22 cellular contexts compared by ENCODE assay signal in the genomic region with DNA sequence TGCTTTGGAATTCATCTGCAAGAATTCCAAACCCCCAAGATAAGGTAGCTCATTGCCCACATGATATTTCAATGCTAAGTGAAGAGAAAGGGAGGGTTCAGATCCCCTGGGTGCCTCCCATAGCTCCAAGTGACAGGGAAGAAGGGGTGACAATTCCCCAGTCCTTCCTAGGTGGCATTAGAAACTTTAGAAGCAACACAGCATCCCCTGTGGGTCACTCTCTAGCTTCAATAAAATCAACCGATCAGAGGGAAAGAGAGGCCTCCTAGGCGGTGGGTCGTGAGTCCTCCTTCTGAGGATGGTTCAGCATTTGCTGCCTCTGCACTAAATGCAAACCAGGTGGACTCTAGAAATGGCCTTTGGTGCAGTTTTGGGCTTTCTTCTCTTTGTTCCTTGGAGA.
A peak's percentile ranks its signal among the peaks of the same experiment; 100 is the strongest.
DNase-seq lines count a peak whose midpoint lies in the region; ATAC-seq, FAIRE-seq and TF ChIP-seq lines count a peak whose summit lies in the region.
"Had no signal": no experiment of that assay in that cellular context is flagged by ENCODE, and none has a peak within 500 bp of the region (broad histone marks: within the 10 kb centered on the region; RNA-seq: fewer than 3 reads in every experiment).

No MANE protein-coding gene starts in this region.

- H4K20me1 ChIP-seq in HepG2 (ENCODE audit: insufficient read depth, low read length) (no peaks in the 10 kb centered on the region), K562 (replicated peaks; ENCODE audit: control insufficient read depth, insufficient read depth, low read length) (no peaks in the 10 kb centered on the region; the same call in 1 of the 2 replicates)

- no peaks in the 10 kb centered on the region for H3K4me1 ChIP-seq in HepG2 (ENCODE audit: insufficient read depth, low read length)
- H3K4me1 ChIP-seq in right lobe of liver = no peaks in the 10 kb centered on the region
- H3K4me1 ChIP-seq in K562 (replicated peaks in 1 of 2; ENCODE audit: control insufficient read depth in 2 of 2, insufficient read depth in 2 of 2, low read length in 2 of 2) = no peaks in the 10 kb centered on the region
- H3K4me1 ChIP-seq: Peyer's patch had no signal

- H3K36me3 ChIP-seq in HepG2 (replicated peaks in 1 of 2; ENCODE audit: control insufficient read depth in 1 of 2, insufficient read depth in 2 of 2, low read length in 2 of 2) (no peaks in the 10 kb centered on the region), right lobe of liver (no peaks in the 10 kb centered on the region), K562 (ENCODE audit: control insufficient read depth, insufficient read depth, low read length) (no peaks in the 10 kb centered on the region)
- H3K36me3 ChIP-seq: Peyer's patch had no signal

- no peak for TF ChIP-seq EP300 in HepG2 (IDR thresholded peaks at IDR 0.05; ENCODE audit: low read depth in 2 of 2, low read length in 2 of 2)
- no peak for TF ChIP-seq EP300 in HepG2 (CRISPR knock-in tag; IDR thresholded peaks at IDR 0.05; ENCODE audit: borderline replicate concordance)
- no peak for TF ChIP-seq EP300 in K562 (IDR thresholded peaks at IDR 0.05; ENCODE audit: low read length)

- H3K27ac ChIP-seq in HepG2 (ENCODE audit: extremely low read length, insufficient read depth, low read length) = no peak overlapping the region
- no peak overlapping the region for H3K27ac ChIP-seq in right lobe of liver
- no peak overlapping the region for H3K27ac ChIP-seq in K562 (ENCODE audit: extremely low read depth, low read depth, low read length)
- H3K27ac ChIP-seq: GM23248, Peyer's patch had no signal

- no TSS peak for BruUV-seq in HepG2 (replicated peaks; lab: Mats Ljungman, UMichigan)
- no TSS peak for BruUV-seq in K562 (replicated peaks; lab: Mats Ljungman, UMichigan)

- H3K27me3 ChIP-seq in HepG2 (ENCODE audit: control insufficient read depth in 1 of 2, insufficient read depth in 2 of 2, low read length in 2 of 2) (no peaks in the 10 kb centered on the region), right lobe of liver (no peaks in the 10 kb centered on the region), K562 (ENCODE audit: control insufficient read depth in 2 of 2, insufficient read depth in 2 of 2, low read length in 2 of 2) (peaks cover 18 to 36% of the 10 kb centered on the region in 2 experiments; a peak in 4 of 5 replicates)
- H3K27me3 ChIP-seq: Peyer's patch had no signal

- in situ Hi-C loops in HepG2 (cut with HindIII; ENCODE audit: extremely low pct_ligation_motif_present, low pct_unique_long_range_greater_than_20kb) (no loop called here), K562 (cut with MboI) (no loop called here), GM13976 (cut with MboI; ENCODE audit: low sequenced_read_pairs, unreplicated experiment) (no loop called here)

- 77% methylated on average over 2 of the region's 3 CpGs for WGBS in HepG2 (ENCODE audit: low lambda C conversion rate)
- 100% methylated on average over 2 of the region's 3 CpGs for WGBS in right lobe of liver (ENCODE audit: insufficient coverage, low coverage, low lambda C conversion rate, missing lambda C conversion rate)
- WGBS in K562 (ENCODE audit: insufficient coverage, low coverage, missing lambda C conversion rate) = 0% methylated on average over 3 of the region's 3 CpGs

- ATAC-seq in HepG2 (peak; percentile 41; the same call in 1 of the 3 replicates), right lobe of liver (no peak), K562 (peak; percentile 40; the same call in 1 of the 3 replicates), HG02623 (IDR thresholded peaks at IDR 0.05; ENCODE audit: unreplicated experiment) (no peak)

- POLR2A ChIA-PET in HepG2 (lab: Yijun Ruan, JAX) (no interaction called here), K562 (lab: Yijun Ruan, JAX) (interaction anchor here (0.9 to 1.6 kb wide), 2 partner anchors 9 to 14 kb away, joined by 3 to 5 read pairs; no protein-coding TSS in a partner anchor)

- H3K9me3 ChIP-seq in HepG2 (ENCODE audit: low read length) (no peaks in the 10 kb centered on the region), right lobe of liver (no peaks in the 10 kb centered on the region), K562 (replicated peaks; ENCODE audit: control insufficient read depth, insufficient read depth, low read depth, low read length) (no peaks in the 10 kb centered on the region)
- H3K9me3 ChIP-seq: Peyer's patch had no signal

- TF ChIP-seq POLR2A in HepG2 (IDR thresholded peaks at IDR 0.05; ENCODE audit: insufficient read depth in 1 of 2, low read depth in 2 of 2, low read length in 2 of 2) = no peak
- no peak for TF ChIP-seq POLR2A in right lobe of liver (IDR thresholded peaks at IDR 0.05)
- TF ChIP-seq POLR2A in K562 (conservative IDR thresholded peaks at IDR 0.05) = no peak

- H3K36me3 Mint-ChIP-seq in mesothelial cell of epicardium = no peaks in the 10 kb centered on the region

- no peaks in the 10 kb centered on the region for H3K9me1 ChIP-seq in K562 (ENCODE audit: control insufficient read depth, insufficient read depth, low read length)

- H3K4me2 ChIP-seq in HepG2 (ENCODE audit: low read depth, low read length) = no peak overlapping the region
- H3K4me2 ChIP-seq in K562 (ENCODE audit: insufficient read depth, low read length) = no peak overlapping the region

- no peak for TF ChIP-seq CTCF in HepG2 (CRISPR knock-in tag; IDR thresholded peaks at IDR 0.05)
- TF ChIP-seq CTCF in right lobe of liver (IDR thresholded peaks at IDR 0.05) = no peak
- peak in 2 of 3 experiments; percentile 14 to 25; a peak in 2 of 6 replicates for TF ChIP-seq CTCF in K562 (IDR thresholded peaks at IDR 0.05 in 2 of 3, conservative IDR thresholded peaks at IDR 0.05 in 1 of 3; ENCODE audit: insufficient read depth in 2 of 3, low read depth in 1 of 3, low read length in 3 of 3)
- no peak for TF ChIP-seq CTCF in mesothelial cell of epicardium (IDR thresholded peaks at IDR 0.05; ENCODE audit: unreplicated experiment)
- TF ChIP-seq CTCF in GM13976 (IDR thresholded peaks at IDR 0.05; ENCODE audit: borderline replicate concordance, control extremely low read depth, extremely low read depth, insufficient read depth, missing control alignments) = no peak

- H3K9ac ChIP-seq in HepG2 (ENCODE audit: insufficient read depth, low read depth, low read length) = no peak overlapping the region
- no peak overlapping the region for H3K9ac ChIP-seq in K562 (ENCODE audit: insufficient read depth in 1 of 2, low read depth in 2 of 2, low read length in 2 of 2)
- H3K9ac ChIP-seq: GM23248 had no signal

- H3K4me3 ChIP-seq in HepG2 (replicated peaks in 1 of 3; ENCODE audit: insufficient read depth in 1 of 3, low read depth in 2 of 3, low read length in 3 of 3) (no peak overlapping the region), right lobe of liver (no peak overlapping the region), K562 (no peak overlapping the region)
- H3K4me3 ChIP-seq: GM23248, Peyer's patch had no signal

- TF ChIP-seq RAD21 in HepG2 (CRISPR knock-in tag; IDR thresholded peaks at IDR 0.05) (no peak), K562 (CRISPR knock-in tag; conservative IDR thresholded peaks at IDR 0.05 in 1 of 2, IDR thresholded peaks at IDR 0.05 in 1 of 2) (peak in 1 of 2 experiments; percentile 27; a peak in 2 of 4 replicates)

- intact Hi-C loops in HepG2 (cut with micrococcal nuclease; ENCODE audit: unreplicated experiment) = no loop called here
- intact Hi-C loops in right lobe of liver (cut with DNase I) = no loop called here
- intact Hi-C loops in K562 (cut with micrococcal nuclease) = loop anchor here (10.0 kb wide), 1 partner anchor 505 kb away; no protein-coding TSS in a partner anchor

- H3K9me3 Mint-ChIP-seq in mesothelial cell of epicardium = no peaks in the 10 kb centered on the region
- H3K9me3 Mint-ChIP-seq: CD14-positive monocyte had no signal

- no peaks in the 10 kb centered on the region for H3K27me3 Mint-ChIP-seq in mesothelial cell of epicardium (ENCODE audit: low read depth)

- H3K79me2 ChIP-seq in HepG2 (ENCODE audit: insufficient read depth, low read length) (no peaks in the 10 kb centered on the region), K562 (ENCODE audit: control insufficient read depth, insufficient read depth, low read length) (no peaks in the 10 kb centered on the region)

- H2AFZ ChIP-seq in HepG2 (ENCODE audit: low read length) (no peak overlapping the region), K562 (ENCODE audit: low read depth, low read length) (no peak overlapping the region)
- H2AFZ ChIP-seq: GM23248 had no signal

- CTCF ChIA-PET in HepG2 (lab: Yijun Ruan, JAX; ENCODE audit: low intra/inter-chr PET ratio, low total read pairs) = no interaction called here
- CTCF ChIA-PET in K562 (lab: Yijun Ruan, JAX; ENCODE audit: low intra/inter-chr PET ratio) = no interaction called here

- peaks cover 73% of the 10 kb centered on the region for H3K4me1 Mint-ChIP-seq in mesothelial cell of epicardium
- H3K4me1 Mint-ChIP-seq: B cell had no signal

- H3K27ac Mint-ChIP-seq in mesothelial cell of epicardium = peak overlapping the region; percentile 90
- H3K27ac Mint-ChIP-seq: B cell, CD14-positive monocyte had no signal

- no peak overlapping the region for H3K4me3 Mint-ChIP-seq in mesothelial cell of epicardium
- H3K4me3 Mint-ChIP-seq: B cell, CD14-positive monocyte had no signal

- DNase-seq in HepG2 (ENCODE audit: low spot score) (no peak), right lobe of liver (no peak), K562 (ENCODE audit: extremely low read depth in 1 of 4, low spot score in 3 of 4) (no peak), mesothelial cell of epicardium (ENCODE audit: low spot score in 2 of 2, unreplicated experiment in 2 of 2) (no peak), SIG-M5 treated with dmso at 0.1 percent for 504 hours (lab: John Stamatoyannopoulos, UW; ENCODE audit: unreplicated experiment) (no peak), AG08396 (ENCODE audit: low spot score) (no peak), GM13976 (ENCODE audit: low spot score) (no peak)
- DNase-seq: DMS53, GF-D8, NCI-H1092, NCI-H1436 treated with DMSO at 0.1 percent for 48 hours, NCI-H1930, NCI-H2227 treated with DMSO at 0.1 percent for 48 hours, NCI-H510A treated with DMSO at 0.1 percent for 48 hours, NCI-H748 treated with DMSO at 0.1 percent for 48 hours, Peyer's patch had no signal

- no peak for FAIRE-seq in HepG2 (lab: Jason Lieb, UNC)
- FAIRE-seq in K562 (lab: Jason Lieb, UNC) = no peak
- FAIRE-seq: A204.1, D721Med had no signal

TF ChIP-seq in HepG2, 621 proteins besides CTCF, POLR2A, EP300 and RAD21:
- TF ChIP-seq TBP (CRISPR knock-in tag; IDR thresholded peaks at IDR 0.05) = no peak
- TF ChIP-seq STAG1 (CRISPR knock-in tag; IDR thresholded peaks at IDR 0.05) = peak; percentile 30; the same call in 1 of the 2 replicates
- TF ChIP-seq SP4 (CRISPR knock-in tag; IDR thresholded peaks at IDR 0.05) = no peak

TF ChIP-seq in K562, 482 proteins besides CTCF, POLR2A, EP300 and RAD21 (continues in another document):
- no peak for TF ChIP-seq HNRNPL (IDR thresholded peaks at IDR 0.05; ENCODE audit: low read depth, low read length)

Comparison
In these comparisons a context has a peak if more than half of its experiments do, and no peak if none do; other contexts are left out.
1. ATAC-seq: peak in HepG2 (single experiment) and K562 (single experiment); none in right lobe of liver (0 of 4) and HG02623 (single experiment).
2. CTCF ChIP-seq: peak in K562 (2 of 3); none in HepG2 (single experiment), right lobe of liver (0 of 4), mesothelial cell of epicardium (single experiment) and GM13976 (single experiment).
3. Of the 241 proteins assayed by ChIP-seq in both HepG2 and K562: peak only in HepG2: STAG1; only in K562: CTCF; in both: none; in neither: 238; mixed calls (peak in some experiments, not most) for 1.